Comparison of ENCODE assay signal across 2 cellular contexts in genomic region chr6:81003156-81003555, GRCh38.
TF ChIP-seq lines count a peak whose summit lies in the region.

No MANE protein-coding gene starts in this region.

TF ChIP-seq in SK-N-SH, 30 proteins besides CTCF, POLR2A, EP300 and RAD21 (continued from another document):
- no peak for TF ChIP-seq NRF1 (IDR thresholded peaks at IDR 0.05; ENCODE audit: low read depth, low read length)
- TF ChIP-seq GABPA (IDR thresholded peaks at IDR 0.05; ENCODE audit: low read depth): no peak

TF ChIP-seq in SK-N-SH treated with all-trans-retinoic acid at 6 μM for 48 hours, 23 proteins besides CTCF, POLR2A, EP300 and RAD21 (continued from another document):
- TF ChIP-seq POU6F1 (CRISPR knock-in tag; IDR thresholded peaks at IDR 0.05; ENCODE audit: borderline replicate concordance, low read depth) (no peak), CSDC2 (CRISPR knock-in tag; IDR thresholded peaks at IDR 0.05) (no peak), ZFP3 (CRISPR knock-in tag; IDR thresholded peaks at IDR 0.05) (no peak), BACH2 (CRISPR knock-in tag; IDR thresholded peaks at IDR 0.05; ENCODE audit: borderline replicate concordance) (no peak), ESRRG (CRISPR knock-in tag; IDR thresholded peaks at IDR 0.05) (no peak), OSR1 (CRISPR knock-in tag; IDR thresholded peaks at IDR 0.05) (no peak), GLIS3 (CRISPR knock-in tag; IDR thresholded peaks at IDR 0.05) (no peak)
- TF ChIP-seq, protein P1, sequence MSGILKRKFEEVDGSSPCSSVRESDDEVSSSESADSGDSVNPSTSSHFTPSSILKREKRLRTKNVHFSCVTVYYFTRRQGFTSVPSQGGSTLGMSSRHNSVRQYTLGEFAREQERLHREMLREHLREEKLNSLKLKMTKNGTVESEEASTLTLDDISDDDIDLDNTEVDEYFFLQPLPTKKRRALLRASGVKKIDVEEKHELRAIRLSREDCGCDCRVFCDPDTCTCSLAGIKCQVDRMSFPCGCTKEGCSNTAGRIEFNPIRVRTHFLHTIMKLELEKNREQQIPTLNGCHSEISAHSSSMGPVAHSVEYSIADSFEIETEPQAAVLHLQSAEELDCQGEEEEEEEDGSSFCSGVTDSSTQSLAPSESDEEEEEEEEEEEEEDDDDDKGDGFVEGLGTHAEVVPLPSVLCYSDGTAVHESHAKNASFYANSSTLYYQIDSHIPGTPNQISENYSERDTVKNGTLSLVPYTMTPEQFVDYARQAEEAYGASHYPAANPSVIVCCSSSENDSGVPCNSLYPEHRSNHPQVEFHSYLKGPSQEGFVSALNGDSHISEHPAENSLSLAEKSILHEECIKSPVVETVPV (CRISPR knock-in tag; IDR thresholded peaks at IDR 0.05): no peak
